In genomic region chr1:152110365-152110859, GRCh38 we compare ENCODE assay signal across 8 cellular contexts. TPM values are rescaled to one million over a fixed set of nuclear protein-coding genes. Genes with fewer than 3 reads are reported as not detected.
DNase-seq lines count a peak whose midpoint lies in the region; ATAC-seq lines count a peak whose summit lies in the region.

No MANE protein-coding gene starts in this region.

- peak; percentile 41 for DNase-seq in stimulated activated CD4-positive, alpha-beta T cell treated with anti-CD3 and anti-CD28 coated beads, Interleukin-1b, Interleukin-23, amount 100 ng/mL, for 48 hours
- no peak for DNase-seq in stimulated activated CD4-positive, alpha-beta T cell treated with anti-CD3 and anti-CD28 coated beads, Interleukin-2, amount 100 ng/mL, for 48 hours
- DNase-seq in SK-N-MC (ENCODE audit: low read depth, low spot score) (no peak), NCI-H2081 treated with DMSO at 0.1 percent for 48 hours (lab: John Stamatoyannopoulos, UW) (no peak), NCI-H446 (lab: John Stamatoyannopoulos, UW) (no peak)

- H3K4me1 ChIP-seq in ectodermal cell (ENCODE audit: control insufficient read depth, insufficient read depth, low read length) (no peaks in the 10 kb centered on the region), muscle layer of duodenum (ENCODE audit: control insufficient read depth in 1 of 2, insufficient read depth in 2 of 2, low read length in 2 of 2) (peaks cover 3 to 43% of the 10 kb centered on the region in 2 donors)

- WGBS in ectodermal cell, 2 experiments = 22 to 25% methylated on average over 31 of the region's 31 CpGs

- peaks cover 3% of the 10 kb centered on the region; the same call in 1 of the 2 replicates for H3K9me3 ChIP-seq in SK-N-MC (ENCODE audit: low read depth, low read length)
- no peaks in the 10 kb centered on the region for H3K9me3 ChIP-seq in ectodermal cell (ENCODE audit: control insufficient read depth, low read length)
- peaks cover 5 to 10% of the 10 kb centered on the region in 2 donors for H3K9me3 ChIP-seq in muscle layer of duodenum (ENCODE audit: control insufficient read depth in 1 of 2, low read length in 2 of 2)

- ATAC-seq in HG02840 (IDR thresholded peaks at IDR 0.05; ENCODE audit: low FRiP score, unreplicated experiment) = no peak

- no peaks in the 10 kb centered on the region for H3K36me3 ChIP-seq in SK-N-MC (ENCODE audit: insufficient read depth, low read length)
- H3K36me3 ChIP-seq in ectodermal cell (ENCODE audit: control insufficient read depth, insufficient read depth, low read length) = no peaks in the 10 kb centered on the region
- no peaks in the 10 kb centered on the region for H3K36me3 ChIP-seq in muscle layer of duodenum (ENCODE audit: control insufficient read depth in 1 of 2, insufficient read depth in 2 of 2, low read length in 2 of 2)

- H3K4me3 ChIP-seq in SK-N-MC = peak overlapping the region; percentile 76
- H3K4me3 ChIP-seq in ectodermal cell (ENCODE audit: insufficient read depth, low read depth, low read length) = peak overlapping the region; percentile 5
- peak overlapping the region; percentile 52 to 76 for H3K4me3 ChIP-seq in muscle layer of duodenum (ENCODE audit: low read depth in 1 of 2, low read length in 2 of 2)

- H3K27ac ChIP-seq in SK-N-MC = no peak overlapping the region
- H3K27ac ChIP-seq in ectodermal cell (ENCODE audit: insufficient read depth, low read depth, low read length, poor library complexity, severe bottlenecking) = no peak overlapping the region
- H3K27ac ChIP-seq in muscle layer of duodenum (ENCODE audit: low read length) = no peak overlapping the region

- H3K9ac ChIP-seq in SK-N-MC (ENCODE audit: insufficient read length) = no peak overlapping the region

- H3K27me3 ChIP-seq in ectodermal cell (ENCODE audit: control insufficient read depth, insufficient read depth, low read length, poor library complexity, severe bottlenecking) (peaks cover 100% of the 10 kb centered on the region), muscle layer of duodenum (ENCODE audit: low read depth, low read length) (peaks cover 70% of the 10 kb centered on the region)

RNA-seq across cellular contexts. Expression of gene TCHH, which starts 4.8 kb away (rescaled TPM):
- 0.24 TPM for polyA plus RNA-seq in ectodermal cell (2013, experiment 1 of 4)
- 0.11 TPM for polyA plus RNA-seq in ectodermal cell (2013, experiment 2 of 4)
- 0.05 TPM for polyA plus RNA-seq in ectodermal cell (2013, experiment 3 of 4)
- not detected for polyA plus RNA-seq in ectodermal cell (2013, experiment 4 of 4)

RNA-seq across cellular contexts. Expression of gene TCHHL1, which starts 21.5 kb away (rescaled TPM):
- polyA plus RNA-seq in ectodermal cell (2013, experiment 1 of 4) = not detected
- not detected for polyA plus RNA-seq in ectodermal cell (2013, experiment 2 of 4)
- not detected for polyA plus RNA-seq in ectodermal cell (2013, experiment 3 of 4)
- polyA plus RNA-seq in ectodermal cell (2013, experiment 4 of 4) = not detected

RNA-seq across cellular contexts. Expression of gene RPTN, which starts 48.6 kb away (rescaled TPM):
- not detected for polyA plus RNA-seq in ectodermal cell (2013, experiment 1 of 4)
- polyA plus RNA-seq in ectodermal cell (2013, experiment 2 of 4) = not detected
- polyA plus RNA-seq in ectodermal cell (2013, experiment 3 of 4) = not detected
- polyA plus RNA-seq in ectodermal cell (2013, experiment 4 of 4) = not detected

Comparison
In these comparisons a context has a peak if more than half of its experiments do, and no peak if none do; other contexts are left out.
1. H3K4me3 ChIP-seq: peak in every context shown above with its lines; median percentile 76 in SK-N-MC; 64 in muscle layer of duodenum; 5 in ectodermal cell.